ENCODE assay signal across 1 cellular context in the genomic region with DNA sequence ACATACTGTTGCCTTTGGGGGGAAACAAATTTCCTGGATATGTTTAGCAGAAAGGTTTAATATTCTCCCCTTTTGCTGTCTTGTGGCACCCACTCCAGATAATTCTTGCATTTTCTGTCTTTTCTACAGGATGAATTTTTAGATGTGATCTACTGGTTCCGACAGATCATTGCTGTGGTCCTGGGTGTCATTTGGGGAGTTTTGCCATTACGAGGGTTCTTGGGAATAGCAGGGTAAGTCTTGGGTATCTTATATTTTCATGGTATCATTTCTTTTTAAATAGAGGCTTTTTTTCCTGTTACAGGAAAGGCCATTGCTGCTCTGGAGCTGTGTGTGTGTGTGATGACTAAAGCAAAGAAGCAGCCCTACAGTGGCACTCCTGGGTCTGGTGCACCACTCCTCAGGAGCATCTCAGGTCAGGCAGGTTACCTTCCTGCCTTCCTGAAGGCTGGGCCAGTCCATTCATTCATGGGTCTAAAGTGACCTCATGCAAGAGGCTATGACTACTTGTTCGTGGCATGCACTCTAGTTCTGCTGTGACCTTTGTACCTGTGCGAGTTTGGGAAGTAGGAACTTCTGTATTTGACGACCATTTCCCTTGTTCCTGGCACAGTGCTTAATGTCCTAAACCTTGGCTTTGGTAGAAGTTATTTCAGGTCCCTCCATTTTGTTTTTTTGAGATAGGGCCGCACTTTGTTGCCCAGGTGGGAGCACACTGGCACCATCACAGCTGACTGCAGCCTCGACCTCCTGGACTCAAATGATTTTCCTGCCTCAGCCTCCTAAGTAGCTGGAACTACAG.
TF ChIP-seq lines count a peak whose summit lies in the region.

No MANE protein-coding gene starts in this region.

TF ChIP-seq in HepG2, 621 proteins besides CTCF, POLR2A, EP300 and RAD21 (continued from another document and continues in another):
- TF ChIP-seq, protein P1, sequence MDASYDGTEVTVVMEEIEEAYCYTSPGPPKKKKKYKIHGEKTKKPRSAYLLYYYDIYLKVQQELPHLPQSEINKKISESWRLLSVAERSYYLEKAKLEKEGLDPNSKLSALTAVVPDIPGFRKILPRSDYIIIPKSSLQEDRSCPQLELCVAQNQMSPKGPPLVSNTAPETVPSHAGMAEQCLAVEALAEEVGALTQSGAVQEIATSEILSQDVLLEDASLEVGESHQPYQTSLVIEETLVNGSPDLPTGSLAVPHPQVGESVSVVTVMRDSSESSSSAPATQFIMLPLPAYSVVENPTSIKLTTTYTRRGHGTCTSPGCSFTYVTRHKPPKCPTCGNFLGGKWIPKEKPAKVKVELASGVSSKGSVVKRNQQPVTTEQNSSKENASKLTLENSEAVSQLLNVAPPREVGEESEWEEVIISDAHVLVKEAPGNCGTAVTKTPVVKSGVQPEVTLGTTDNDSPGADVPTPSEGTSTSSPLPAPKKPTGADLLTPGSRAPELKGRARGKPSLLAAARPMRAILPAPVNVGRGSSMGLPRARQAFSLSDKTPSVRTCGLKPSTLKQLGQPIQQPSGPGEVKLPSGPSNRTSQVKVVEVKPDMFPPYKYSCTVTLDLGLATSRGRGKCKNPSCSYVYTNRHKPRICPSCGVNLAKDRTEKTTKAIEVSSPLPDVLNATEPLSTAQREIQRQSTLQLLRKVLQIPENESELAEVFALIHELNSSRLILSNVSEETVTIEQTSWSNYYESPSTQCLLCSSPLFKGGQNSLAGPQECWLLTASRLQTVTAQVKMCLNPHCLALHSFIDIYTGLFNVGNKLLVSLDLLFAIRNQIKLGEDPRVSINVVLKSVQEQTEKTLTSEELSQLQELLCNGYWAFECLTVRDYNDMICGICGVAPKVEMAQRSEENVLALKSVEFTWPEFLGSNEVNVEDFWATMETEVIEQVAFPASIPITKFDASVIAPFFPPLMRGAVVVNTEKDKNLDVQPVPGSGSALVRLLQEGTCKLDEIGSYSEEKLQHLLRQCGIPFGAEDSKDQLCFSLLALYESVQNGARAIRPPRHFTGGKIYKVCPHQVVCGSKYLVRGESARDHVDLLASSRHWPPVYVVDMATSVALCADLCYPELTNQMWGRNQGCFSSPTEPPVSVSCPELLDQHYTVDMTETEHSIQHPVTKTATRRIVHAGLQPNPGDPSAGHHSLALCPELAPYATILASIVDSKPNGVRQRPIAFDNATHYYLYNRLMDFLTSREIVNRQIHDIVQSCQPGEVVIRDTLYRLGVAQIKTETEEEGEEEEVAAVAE (CRISPR knock-in tag; IDR thresholded peaks at IDR 0.05; ENCODE audit: borderline replicate concordance), result peak; percentile 89
- TF ChIP-seq ZNF563 (CRISPR knock-in tag; IDR thresholded peaks at IDR 0.05) (no peak), SOX13 (IDR thresholded peaks at IDR 0.05) (no peak), SOX13 (CRISPR knock-in tag; conservative IDR thresholded peaks at IDR 0.05 in 1 of 2, IDR thresholded peaks at IDR 0.05 in 1 of 2) (peak in 1 of 2 experiments; percentile 65; a peak in 2 of 4 replicates), CENPT (CRISPR knock-in tag; IDR thresholded peaks at IDR 0.05; ENCODE audit: low read depth) (0 out of 2 replicates have a peak, but pooled peaks have one; percentile 56), ATAD3A (CRISPR knock-in tag; IDR thresholded peaks at IDR 0.05) (no peak), ZNF331 (CRISPR knock-in tag; IDR thresholded peaks at IDR 0.05) (peak; percentile 85), GLI4 (CRISPR knock-in tag; IDR thresholded peaks at IDR 0.05; ENCODE audit: borderline replicate concordance) (no peak), XRCC5 (optimal IDR thresholded peaks at IDR 0.05; ENCODE audit: low read length) (peak; percentile 63), ZSCAN21 (CRISPR knock-in tag; IDR thresholded peaks at IDR 0.05; ENCODE audit: borderline replicate concordance) (0 out of 2 replicates have a peak, but pooled peaks have one; percentile 44), RBFOX2 (IDR thresholded peaks at IDR 0.05; ENCODE audit: low read depth, low read length) (0 out of 2 replicates have a peak, but pooled peaks have one; percentile 6), ZNF510 (CRISPR knock-in tag; IDR thresholded peaks at IDR 0.05; ENCODE audit: low read depth) (no peak), SP5 (CRISPR knock-in tag; IDR thresholded peaks at IDR 0.05; ENCODE audit: borderline replicate concordance, low read depth) (peak; percentile 15; the same call in 1 of the 2 replicates), SIN3A (IDR thresholded peaks at IDR 0.05; ENCODE audit: borderline replicate concordance, low read depth, low read length) (peak; percentile 69; the same call in 1 of the 2 replicates), FLYWCH1 (CRISPR knock-in tag; IDR thresholded peaks at IDR 0.05) (no peak), RARA (CRISPR knock-in tag; IDR thresholded peaks at IDR 0.05) (peak; percentile 85), RXRB (CRISPR knock-in tag; IDR thresholded peaks at IDR 0.05; ENCODE audit: borderline replicate concordance) (peak; percentile 95), HDAC1 (CRISPR knock-in tag; IDR thresholded peaks at IDR 0.05) (peak; percentile 38; the same call in 1 of the 2 replicates), KAT8 (CRISPR knock-in tag; IDR thresholded peaks at IDR 0.05) (peak; percentile 77; the same call in 1 of the 2 replicates), CREM (IDR thresholded peaks at IDR 0.05) (peak; percentile 65), CREM (CRISPR knock-in tag; IDR thresholded peaks at IDR 0.05) (no peak), KLF6 (CRISPR knock-in tag; IDR thresholded peaks at IDR 0.05) (0 out of 2 replicates have a peak, but pooled peaks have one; percentile 46), HMG20A (CRISPR knock-in tag; IDR thresholded peaks at IDR 0.05; ENCODE audit: borderline replicate concordance) (peak; percentile 80; the same call in 1 of the 2 replicates), AKAP8 (CRISPR knock-in tag; IDR thresholded peaks at IDR 0.05) (0 out of 2 replicates have a peak, but pooled peaks have one; percentile 57), ZNF12 (CRISPR knock-in tag; IDR thresholded peaks at IDR 0.05) (peak; percentile 82; the same call in 1 of the 2 replicates), TEAD3 (CRISPR knock-in tag; optimal IDR thresholded peaks at IDR 0.05; ENCODE audit: borderline replicate concordance) (peak; percentile 98), MAZ (IDR thresholded peaks at IDR 0.05; ENCODE audit: borderline replicate concordance, low read depth, low read length) (no peak), MAZ (CRISPR knock-in tag; IDR thresholded peaks at IDR 0.05; ENCODE audit: low read depth) (no peak), ZNF230 (CRISPR knock-in tag; IDR thresholded peaks at IDR 0.05) (0 out of 2 replicates have a peak, but pooled peaks have one; percentile 48)
- TF ChIP-seq, protein P2, sequence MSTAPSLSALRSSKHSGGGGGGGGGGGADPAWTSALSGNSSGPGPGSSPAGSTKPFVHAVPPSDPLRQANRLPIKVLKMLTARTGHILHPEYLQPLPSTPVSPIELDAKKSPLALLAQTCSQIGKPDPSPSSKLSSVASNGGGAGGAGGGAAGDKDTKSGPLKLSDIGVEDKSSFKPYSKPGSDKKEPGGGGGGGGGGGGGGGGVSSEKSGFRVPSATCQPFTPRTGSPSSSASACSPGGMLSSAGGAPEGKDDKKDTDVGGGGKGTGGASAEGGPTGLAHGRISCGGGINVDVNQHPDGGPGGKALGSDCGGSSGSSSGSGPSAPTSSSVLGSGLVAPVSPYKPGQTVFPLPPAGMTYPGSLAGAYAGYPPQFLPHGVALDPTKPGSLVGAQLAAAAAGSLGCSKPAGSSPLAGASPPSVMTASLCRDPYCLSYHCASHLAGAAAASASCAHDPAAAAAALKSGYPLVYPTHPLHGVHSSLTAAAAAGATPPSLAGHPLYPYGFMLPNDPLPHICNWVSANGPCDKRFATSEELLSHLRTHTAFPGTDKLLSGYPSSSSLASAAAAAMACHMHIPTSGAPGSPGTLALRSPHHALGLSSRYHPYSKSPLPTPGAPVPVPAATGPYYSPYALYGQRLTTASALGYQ (CRISPR knock-in tag; IDR thresholded peaks at IDR 0.05), result no peak; the same call in 1 of the 2 replicates
- TF ChIP-seq, protein P3, sequence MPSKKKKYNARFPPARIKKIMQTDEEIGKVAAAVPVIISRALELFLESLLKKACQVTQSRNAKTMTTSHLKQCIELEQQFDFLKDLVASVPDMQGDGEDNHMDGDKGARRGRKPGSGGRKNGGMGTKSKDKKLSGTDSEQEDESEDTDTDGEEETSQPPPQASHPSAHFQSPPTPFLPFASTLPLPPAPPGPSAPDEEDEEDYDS (CRISPR knock-in tag; IDR thresholded peaks at IDR 0.05), result peak; percentile 73; the same call in 1 of the 2 replicates
- TF ChIP-seq, protein P4, sequence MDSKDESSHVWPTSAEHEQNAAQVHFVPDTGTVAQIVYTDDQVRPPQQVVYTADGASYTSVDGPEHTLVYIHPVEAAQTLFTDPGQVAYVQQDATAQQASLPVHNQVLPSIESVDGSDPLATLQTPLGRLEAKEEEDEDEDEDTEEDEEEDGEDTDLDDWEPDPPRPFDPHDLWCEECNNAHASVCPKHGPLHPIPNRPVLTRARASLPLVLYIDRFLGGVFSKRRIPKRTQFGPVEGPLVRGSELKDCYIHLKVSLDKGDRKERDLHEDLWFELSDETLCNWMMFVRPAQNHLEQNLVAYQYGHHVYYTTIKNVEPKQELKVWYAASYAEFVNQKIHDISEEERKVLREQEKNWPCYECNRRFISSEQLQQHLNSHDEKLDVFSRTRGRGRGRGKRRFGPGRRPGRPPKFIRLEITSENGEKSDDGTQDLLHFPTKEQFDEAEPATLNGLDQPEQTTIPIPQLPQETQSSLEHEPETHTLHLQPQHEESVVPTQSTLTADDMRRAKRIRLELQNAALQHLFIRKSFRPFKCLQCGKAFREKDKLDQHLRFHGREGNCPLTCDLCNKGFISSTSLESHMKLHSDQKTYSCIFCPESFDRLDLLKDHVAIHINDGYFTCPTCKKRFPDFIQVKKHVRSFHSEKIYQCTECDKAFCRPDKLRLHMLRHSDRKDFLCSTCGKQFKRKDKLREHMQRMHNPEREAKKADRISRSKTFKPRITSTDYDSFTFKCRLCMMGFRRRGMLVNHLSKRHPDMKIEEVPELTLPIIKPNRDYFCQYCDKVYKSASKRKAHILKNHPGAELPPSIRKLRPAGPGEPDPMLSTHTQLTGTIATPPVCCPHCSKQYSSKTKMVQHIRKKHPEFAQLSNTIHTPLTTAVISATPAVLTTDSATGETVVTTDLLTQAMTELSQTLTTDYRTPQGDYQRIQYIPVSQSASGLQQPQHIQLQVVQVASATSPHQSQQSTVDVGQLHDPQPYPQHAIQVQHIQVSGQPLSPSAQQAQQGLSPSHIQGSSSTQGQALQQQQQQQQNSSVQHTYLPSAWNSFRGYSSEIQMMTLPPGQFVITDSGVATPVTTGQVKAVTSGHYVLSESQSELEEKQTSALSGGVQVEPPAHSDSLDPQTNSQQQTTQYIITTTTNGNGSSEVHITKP (CRISPR knock-in tag; IDR thresholded peaks at IDR 0.05; ENCODE audit: low read depth), result peak; percentile 97
- TF ChIP-seq, protein P5, sequence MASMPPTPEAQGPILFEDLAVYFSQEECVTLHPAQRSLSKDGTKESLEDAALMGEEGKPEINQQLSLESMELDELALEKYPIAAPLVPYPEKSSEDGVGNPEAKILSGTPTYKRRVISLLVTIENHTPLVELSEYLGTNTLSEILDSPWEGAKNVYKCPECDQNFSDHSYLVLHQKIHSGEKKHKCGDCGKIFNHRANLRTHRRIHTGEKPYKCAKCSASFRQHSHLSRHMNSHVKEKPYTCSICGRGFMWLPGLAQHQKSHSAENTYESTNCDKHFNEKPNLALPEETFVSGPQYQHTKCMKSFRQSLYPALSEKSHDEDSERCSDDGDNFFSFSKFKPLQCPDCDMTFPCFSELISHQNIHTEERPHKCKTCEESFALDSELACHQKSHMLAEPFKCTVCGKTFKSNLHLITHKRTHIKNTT (CRISPR knock-in tag; IDR thresholded peaks at IDR 0.05), result no peak
- TF ChIP-seq, protein P6, sequence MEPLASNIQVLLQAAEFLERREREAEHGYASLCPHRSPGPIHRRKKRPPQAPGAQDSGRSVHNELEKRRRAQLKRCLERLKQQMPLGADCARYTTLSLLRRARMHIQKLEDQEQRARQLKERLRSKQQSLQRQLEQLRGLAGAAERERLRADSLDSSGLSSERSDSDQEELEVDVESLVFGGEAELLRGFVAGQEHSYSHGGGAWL (CRISPR knock-in tag; IDR thresholded peaks at IDR 0.05), result 0 out of 2 replicates have a peak, but pooled peaks have one; percentile 38
- TF ChIP-seq, protein P7, sequence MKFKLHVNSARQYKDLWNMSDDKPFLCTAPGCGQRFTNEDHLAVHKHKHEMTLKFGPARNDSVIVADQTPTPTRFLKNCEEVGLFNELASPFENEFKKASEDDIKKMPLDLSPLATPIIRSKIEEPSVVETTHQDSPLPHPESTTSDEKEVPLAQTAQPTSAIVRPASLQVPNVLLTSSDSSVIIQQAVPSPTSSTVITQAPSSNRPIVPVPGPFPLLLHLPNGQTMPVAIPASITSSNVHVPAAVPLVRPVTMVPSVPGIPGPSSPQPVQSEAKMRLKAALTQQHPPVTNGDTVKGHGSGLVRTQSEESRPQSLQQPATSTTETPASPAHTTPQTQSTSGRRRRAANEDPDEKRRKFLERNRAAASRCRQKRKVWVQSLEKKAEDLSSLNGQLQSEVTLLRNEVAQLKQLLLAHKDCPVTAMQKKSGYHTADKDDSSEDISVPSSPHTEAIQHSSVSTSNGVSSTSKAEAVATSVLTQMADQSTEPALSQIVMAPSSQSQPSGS (CRISPR knock-in tag; IDR thresholded peaks at IDR 0.05), result peak; percentile 86; the same call in 1 of the 2 replicates
- TF ChIP-seq, protein P8, sequence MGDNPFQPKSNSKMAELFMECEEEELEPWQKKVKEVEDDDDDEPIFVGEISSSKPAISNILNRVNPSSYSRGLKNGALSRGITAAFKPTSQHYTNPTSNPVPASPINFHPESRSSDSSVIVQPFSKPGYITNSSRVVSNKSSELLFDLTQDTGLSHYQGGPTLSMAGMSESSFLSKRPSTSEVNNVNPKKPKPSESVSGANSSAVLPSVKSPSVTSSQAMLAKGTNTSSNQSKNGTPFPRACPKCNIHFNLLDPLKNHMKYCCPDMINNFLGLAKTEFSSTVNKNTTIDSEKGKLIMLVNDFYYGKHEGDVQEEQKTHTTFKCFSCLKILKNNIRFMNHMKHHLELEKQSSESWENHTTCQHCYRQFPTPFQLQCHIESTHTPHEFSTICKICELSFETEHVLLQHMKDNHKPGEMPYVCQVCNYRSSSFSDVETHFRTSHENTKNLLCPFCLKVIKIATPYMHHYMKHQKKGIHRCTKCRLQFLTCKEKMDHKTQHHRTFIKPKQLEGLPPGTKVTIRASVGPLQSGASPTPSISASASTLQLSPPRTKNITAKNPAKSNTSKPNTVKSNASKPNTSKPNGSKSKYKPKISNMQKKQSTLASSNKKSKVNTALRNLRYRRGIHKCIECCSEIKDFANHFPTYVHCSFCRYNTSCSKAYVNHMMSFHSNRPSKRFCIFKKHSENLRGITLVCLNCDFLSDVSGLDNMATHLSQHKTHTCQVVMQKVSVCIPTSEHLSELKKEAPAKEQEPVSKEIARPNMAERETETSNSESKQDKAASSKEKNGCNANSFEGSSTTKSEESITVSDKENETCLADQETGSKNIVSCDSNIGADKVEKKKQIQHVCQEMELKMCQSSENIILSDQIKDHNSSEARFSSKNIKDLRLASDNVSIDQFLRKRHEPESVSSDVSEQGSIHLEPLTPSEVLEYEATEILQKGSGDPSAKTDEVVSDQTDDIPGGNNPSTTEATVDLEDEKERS (CRISPR knock-in tag; IDR thresholded peaks at IDR 0.05), result 0 out of 2 replicates have a peak, but pooled peaks have one; percentile 31
